15 cellular contexts compared by ENCODE assay signal in the genomic region with DNA sequence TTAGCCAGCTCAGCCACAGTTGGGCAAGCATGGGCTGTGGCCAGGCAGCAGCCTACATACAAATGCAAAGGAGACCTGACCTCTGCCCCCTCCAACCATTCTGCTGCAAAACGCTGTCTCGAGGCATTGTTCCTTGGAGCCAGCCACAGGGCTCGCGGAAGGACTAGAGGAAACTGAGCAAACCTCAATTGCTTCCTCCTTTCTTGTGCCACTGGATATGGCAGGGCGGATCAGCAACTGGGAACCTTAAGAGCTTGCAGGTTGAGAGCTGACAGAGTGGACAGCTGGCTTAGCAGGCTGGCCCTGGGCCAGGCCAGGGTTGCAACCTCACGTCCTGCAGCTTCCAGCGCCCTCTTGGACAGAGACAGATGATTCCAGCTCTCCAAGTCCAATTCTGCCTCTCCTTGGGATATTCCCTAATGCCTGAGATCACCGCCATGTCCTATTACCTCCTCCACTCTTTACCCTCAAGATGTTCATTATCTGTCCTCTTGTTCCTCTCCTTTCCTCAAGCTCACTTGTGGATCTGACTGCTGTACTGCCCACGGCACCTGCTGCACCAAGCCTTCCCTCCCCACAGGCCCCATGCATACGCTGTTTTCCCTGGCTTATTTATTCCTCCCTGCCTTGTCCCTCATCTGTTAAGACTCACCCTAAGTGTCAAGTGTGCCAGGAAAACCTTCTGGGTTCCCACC.
DNase-seq lines count a peak whose midpoint lies in the region; ATAC-seq and TF ChIP-seq lines count a peak whose summit lies in the region.
"Had no signal": no experiment of that assay in that cellular context is flagged by ENCODE, and none has a peak within 500 bp of the region (broad histone marks: within the 10 kb centered on the region; RNA-seq: fewer than 3 reads in every experiment).

No MANE protein-coding gene starts in this region.

- H3K27ac ChIP-seq in lower lobe of right lung (no peak overlapping the region), PC-3 (ENCODE audit: low read length) (no peak overlapping the region)
- H3K27ac ChIP-seq: esophagus muscularis mucosa, KMS-11 had no signal

- BruUV-seq in PC-3 (replicated peaks; lab: Mats Ljungman, UMichigan) = no TSS peak

- H3K9me3 ChIP-seq in lower lobe of right lung (no peaks in the 10 kb centered on the region), PC-3 (ENCODE audit: low read length) (no peaks in the 10 kb centered on the region)
- H3K9me3 ChIP-seq: esophagus muscularis mucosa had no signal

- ATAC-seq in Right ventricle myocardium superior (ENCODE audit: poor library complexity) (peak; percentile 90), lower lobe of right lung (peak; percentile 69 to 85), PC-3 (no peak), HG03025 (IDR thresholded peaks at IDR 0.05; ENCODE audit: low FRiP score, unreplicated experiment) (no peak)
- ATAC-seq in stimulated activated naive CD8-positive, alpha-beta T cell treated with anti-CD3 and anti-CD28 coated beads, Interleukin-15, amount 100 ng/mL, for 72 hours = no peak
- ATAC-seq: natural killer cell treated with Interleukin-12 subunit alpha and Interleukin-12 subunit beta and Interleukin-15 and Interleukin-18, amount 100 ng/mL, for 72 hours had no signal

- H3K4me3 Mint-ChIP-seq in stimulated activated naive CD8-positive, alpha-beta T cell treated with anti-CD3 and anti-CD28 coated beads, Interleukin-15, amount 100 ng/mL, for 72 hours = no peak overlapping the region
- H3K4me3 Mint-ChIP-seq: activated CD4-positive, alpha-beta T cell treated with anti-CD3 and anti-CD28 coated beads, Interleukin-2, amount 10 ng/mL, durations not matched to agents 24 days and 14 days; natural killer cell treated with Interleukin-12 subunit alpha and Interleukin-12 subunit beta and Interleukin-15 and Interleukin-18, amount 100 ng/mL, for 72 hours had no signal

- no peak overlapping the region for H2AFZ ChIP-seq in PC-3 (ENCODE audit: low read length)

- intact Hi-C loops in Right ventricle myocardium superior (cut with DNase I) = no loop called here
- intact Hi-C loops in cardiac septum (cut with DNase I) = no loop called here
- intact Hi-C loops in lower lobe of right lung (cut with DNase I) = no loop called here
- intact Hi-C loops in PC-3 (cut with micrococcal nuclease) = no loop called here

- H3K4me2 ChIP-seq in PC-3 (ENCODE audit: low read length) = no peak overlapping the region
- H3K4me2 ChIP-seq: KMS-11 had no signal

- no peaks in the 10 kb centered on the region for H3K27me3 ChIP-seq in lower lobe of right lung (ENCODE audit: low read depth)
- peaks cover 60% of the 10 kb centered on the region for H3K27me3 ChIP-seq in PC-3 (ENCODE audit: low read length)
- H3K27me3 ChIP-seq: esophagus muscularis mucosa had no signal

- TF ChIP-seq CTCF in cardiac fibroblast (IDR thresholded peaks at IDR 0.05; ENCODE audit: low read depth, low read length) (no peak), lower lobe of right lung (IDR thresholded peaks at IDR 0.05) (no peak), PC-3 (conservative IDR thresholded peaks at IDR 0.05; ENCODE audit: low read depth, low read length) (no peak)

- H3K27me3 Mint-ChIP-seq in stimulated activated naive CD8-positive, alpha-beta T cell treated with anti-CD3 and anti-CD28 coated beads, Interleukin-15, amount 100 ng/mL, for 72 hours = peaks cover 77% of the 10 kb centered on the region

- H3K27ac Mint-ChIP-seq in stimulated activated naive CD8-positive, alpha-beta T cell treated with anti-CD3 and anti-CD28 coated beads, Interleukin-15, amount 100 ng/mL, for 72 hours = no peak overlapping the region
- H3K27ac Mint-ChIP-seq: activated CD4-positive, alpha-beta T cell treated with anti-CD3 and anti-CD28 coated beads, Interleukin-2, amount 10 ng/mL, durations not matched to agents 24 days and 14 days; natural killer cell treated with Interleukin-12 subunit alpha and Interleukin-12 subunit beta and Interleukin-15 and Interleukin-18, amount 100 ng/mL, for 72 hours had no signal

- DNase-seq in Right ventricle myocardium superior (peak; percentile 78), cardiac septum (ENCODE audit: low spot score) (no peak), cardiac fibroblast (ENCODE audit: low read depth in 2 of 2) (peak; percentile 11 to 63), lower lobe of right lung (peak; percentile 70), PC-3 (no peak), RPMI8226 (no peak)
- DNase-seq in stimulated activated naive CD8-positive, alpha-beta T cell treated with anti-CD3 and anti-CD28 coated beads, Interleukin-15, amount 100 ng/mL, for 72 hours = no peak
- DNase-seq: activated CD4-positive, alpha-beta T cell treated with anti-CD3 and anti-CD28 coated beads, Interleukin-2, amount 10 ng/mL, durations not matched to agents 24 days and 14 days; NCI-H510A treated with DMSO at 0.1 percent for 48 hours; stimulated activated CD4-positive, alpha-beta T cell treated with anti-CD3 and anti-CD28 coated beads, Interleukin-12 subunit alpha, Interleukin-12 subunit beta, amount 100 ng/mL, for 4 hours; trophoblast cell had no signal

- no peaks in the 10 kb centered on the region for H3K4me1 Mint-ChIP-seq in stimulated activated naive CD8-positive, alpha-beta T cell treated with anti-CD3 and anti-CD28 coated beads, Interleukin-15, amount 100 ng/mL, for 72 hours
- H3K4me1 Mint-ChIP-seq: activated CD4-positive, alpha-beta T cell treated with anti-CD3 and anti-CD28 coated beads, Interleukin-2, amount 10 ng/mL, durations not matched to agents 24 days and 14 days had no signal

- H3K4me1 ChIP-seq in lower lobe of right lung = peaks cover 13% of the 10 kb centered on the region
- no peaks in the 10 kb centered on the region for H3K4me1 ChIP-seq in PC-3 (ENCODE audit: insufficient read depth, low read length)

- H3K36me3 ChIP-seq in lower lobe of right lung (no peaks in the 10 kb centered on the region), PC-3 (ENCODE audit: low read depth, low read length) (no peaks in the 10 kb centered on the region)
- H3K36me3 ChIP-seq: esophagus muscularis mucosa had no signal

- CTCF ChIA-PET in PC-3 (lab: Charles Lee) = no interaction called here

- no peaks in the 10 kb centered on the region for H3F3A ChIP-seq in PC-3 (ENCODE audit: low read length, unreplicated experiment)

- no peak overlapping the region for H3K4me3 ChIP-seq in cardiac fibroblast (replicated peaks in 1 of 2; ENCODE audit: low read depth in 2 of 2, low read length in 2 of 2)
- H3K4me3 ChIP-seq in lower lobe of right lung = no peak overlapping the region
- H3K4me3 ChIP-seq in PC-3 (ENCODE audit: low read length) = no peak overlapping the region
- H3K4me3 ChIP-seq: esophagus muscularis mucosa had no signal

- H4K20me1 ChIP-seq in PC-3 (ENCODE audit: low read length) = no peaks in the 10 kb centered on the region

- POLR2A ChIA-PET in PC-3 (lab: Charles Lee; ENCODE audit: unreplicated experiment) = no interaction called here

- no peak overlapping the region for H3K9ac ChIP-seq in PC-3 (ENCODE audit: low read length)
- H3K9ac ChIP-seq: KMS-11 had no signal

- H3K9me2 ChIP-seq in PC-3 (replicated peaks; ENCODE audit: low read length) = no peaks in the 10 kb centered on the region

- H3K79me2 ChIP-seq in PC-3 (ENCODE audit: low read length) = no peaks in the 10 kb centered on the region

- no peaks in the 10 kb centered on the region for H3K9me3 Mint-ChIP-seq in stimulated activated naive CD8-positive, alpha-beta T cell treated with anti-CD3 and anti-CD28 coated beads, Interleukin-15, amount 100 ng/mL, for 72 hours
- H3K9me3 Mint-ChIP-seq: activated CD4-positive, alpha-beta T cell treated with anti-CD3 and anti-CD28 coated beads, Interleukin-2, amount 10 ng/mL, durations not matched to agents 24 days and 14 days; natural killer cell treated with Interleukin-12 subunit alpha and Interleukin-12 subunit beta and Interleukin-15 and Interleukin-18, amount 100 ng/mL, for 72 hours had no signal

Comparison
In these comparisons a context has a peak if more than half of its experiments do, and no peak if none do; other contexts are left out.
1. DNase-seq: peak in Right ventricle myocardium superior (single experiment), cardiac fibroblast (2 of 2) and lower lobe of right lung (single experiment); none in cardiac septum (single experiment), PC-3 (single experiment), RPMI8226 (single experiment) and stimulated activated naive CD8-positive, alpha-beta T cell treated with anti-CD3 and anti-CD28 coated beads, Interleukin-15, amount 100 ng/mL, for 72 hours (0 of 2).
2. ATAC-seq: peak in Right ventricle myocardium superior (single experiment) and lower lobe of right lung (2 of 2); none in PC-3 (single experiment), HG03025 (single experiment) and stimulated activated naive CD8-positive, alpha-beta T cell treated with anti-CD3 and anti-CD28 coated beads, Interleukin-15, amount 100 ng/mL, for 72 hours (single experiment).